ENCODE assay signal across 8 cellular contexts in the genomic region with DNA sequence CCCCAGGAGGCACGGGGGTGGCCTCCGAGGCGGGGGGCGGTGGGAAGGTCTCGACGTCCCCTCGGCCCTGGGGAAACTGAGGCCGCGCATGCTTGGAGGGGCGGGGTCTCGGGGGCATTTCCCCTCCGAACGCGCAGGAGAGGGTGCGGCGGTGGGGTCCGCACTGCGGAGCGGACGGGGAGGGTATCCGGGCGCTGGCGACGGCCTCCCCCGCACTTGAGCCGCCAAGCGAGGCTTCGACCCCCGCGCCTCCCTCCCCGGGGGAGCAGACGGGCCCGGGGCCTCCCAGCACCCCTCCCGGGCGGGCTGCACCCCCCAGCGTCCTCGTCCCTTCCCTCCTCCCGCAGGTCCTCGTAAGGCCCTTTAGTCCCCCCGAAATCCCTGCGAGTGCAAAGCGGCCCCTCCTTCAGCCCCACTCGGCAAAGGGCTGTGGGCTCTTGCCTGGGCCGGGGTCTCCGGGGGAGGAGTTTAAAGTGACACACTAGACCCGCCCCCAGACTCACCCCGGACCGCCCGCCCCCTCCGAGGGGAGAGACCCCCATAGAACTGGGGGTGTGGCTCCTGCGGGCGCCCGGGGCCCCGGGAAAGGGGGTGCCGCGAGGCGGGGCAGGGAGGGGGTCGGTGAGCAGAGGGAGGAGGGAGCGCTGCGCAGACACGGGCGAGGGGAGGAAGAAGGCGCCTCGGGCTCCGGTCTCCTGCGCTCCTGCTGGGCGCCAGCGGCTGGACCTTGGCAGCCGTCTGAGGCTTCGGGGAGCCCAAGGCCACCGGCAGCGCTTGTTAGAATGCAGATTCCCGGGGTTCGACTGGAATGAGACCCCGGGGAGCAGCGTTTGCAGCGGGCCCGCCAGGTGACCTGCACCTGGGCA. TPM values are rescaled to one million over a fixed set of nuclear protein-coding genes. Genes with fewer than 3 reads are reported as not detected.
DNase-seq lines count a peak whose midpoint lies in the region; ATAC-seq and TF ChIP-seq lines count a peak whose summit lies in the region.

No MANE protein-coding gene starts in this region.

- peak; percentile 58 for DNase-seq in activated CD4-positive, alpha-beta T cell treated with anti-CD3 and anti-CD28 coated beads, Interleukin-2, amount 10 ng/mL, durations not matched to agents 24 days and 14 days
- no peak for DNase-seq in activated CD4-positive, alpha-beta T cell treated with anti-CD3 and anti-CD28 coated beads, Interleukin-2, amount 50 U/mL, for 48 hours
- DNase-seq in mammary epithelial cell (no peak), lower lobe of right lung (no peak), tibial nerve (ENCODE audit: low spot score in 2 of 2) (no peak), mesenteric fat pad (ENCODE audit: low spot score) (no peak), erythroblast (lab: John Stamatoyannopoulos, UW) (no peak), 8988T (no peak)

- H3K9me3 ChIP-seq in mammary epithelial cell (replicated peaks; ENCODE audit: insufficient read depth, low read length) (no peaks in the 10 kb centered on the region), lower lobe of right lung (no peaks in the 10 kb centered on the region), tibial nerve (peaks cover 0 to 10% (median 0%) of the 10 kb centered on the region in 4 donors)

- peak overlapping the region; percentile 54 for H3K4me2 ChIP-seq in mammary epithelial cell (ENCODE audit: insufficient read depth, low read depth, low read length)

- intact Hi-C loops in activated CD4-positive, alpha-beta T cell treated with anti-CD3 and anti-CD28 coated beads, Interleukin-2, amount 10 ng/mL, durations not matched to agents 24 days and 14 days (cut with micrococcal nuclease), result loop anchor here (1.0 kb wide), 1 partner anchor 25 kb away; the partner anchor contains the start of gene UBE2I
- intact Hi-C loops in mammary epithelial cell (cut with micrococcal nuclease), result no loop called here
- intact Hi-C loops in lower lobe of right lung (cut with DNase I), result no loop called here

- no peaks in the 10 kb centered on the region for H3K9me3 Mint-ChIP-seq in activated CD4-positive, alpha-beta T cell treated with anti-CD3 and anti-CD28 coated beads, Interleukin-2, amount 10 ng/mL, durations not matched to agents 24 days and 14 days

- no peaks in the 10 kb centered on the region for H3K36me3 ChIP-seq in mammary epithelial cell (ENCODE audit: insufficient read depth, low read length)
- H3K36me3 ChIP-seq in lower lobe of right lung, result no peaks in the 10 kb centered on the region
- H3K36me3 ChIP-seq in tibial nerve, result peaks cover 0 to 4% (median 0%) of the 10 kb centered on the region in 3 donors

- in situ Hi-C loops in mammary epithelial cell (cut with MboI; ENCODE audit: low sequenced_read_pairs in 2 of 2), result no loop called here

- no peak overlapping the region for H3K4me3 Mint-ChIP-seq in activated CD4-positive, alpha-beta T cell treated with anti-CD3 and anti-CD28 coated beads, Interleukin-2, amount 10 ng/mL, durations not matched to agents 24 days and 14 days

- peak overlapping the region in 1 of 3 experiments; percentile 18 for H3K4me3 ChIP-seq in mammary epithelial cell (replicated peaks in 1 of 3; ENCODE audit: insufficient read depth in 1 of 3, low read depth in 2 of 3, low read length in 3 of 3)
- peak overlapping the region; percentile 54 for H3K4me3 ChIP-seq in lower lobe of right lung
- H3K4me3 ChIP-seq in tibial nerve, result peak overlapping the region in 3 of 4 donors; percentile 21 to 42 (median 41)

- TF ChIP-seq EP300 in tibial nerve (IDR thresholded peaks at IDR 0.05), result no peak

- CTCF ChIA-PET in mammary epithelial cell (lab: Charles Lee; ENCODE audit: low non-redundant PET), result no interaction called here

- 2% methylated on average over 8 of the region's 78 CpGs for WGBS in mammary epithelial cell (ENCODE audit: low coverage, missing lambda C conversion rate)
- 1 to 3% methylated on average over 33 to 38 of the region's 78 CpGs for WGBS in tibial nerve, 2 donors

- H3K4me1 ChIP-seq in mammary epithelial cell (ENCODE audit: insufficient read depth, low read length) (peaks cover 19% of the 10 kb centered on the region), lower lobe of right lung (peaks cover 34% of the 10 kb centered on the region), tibial nerve (peaks cover 0 to 36% (median 22%) of the 10 kb centered on the region in 4 donors)

- H3K27ac Mint-ChIP-seq in activated CD4-positive, alpha-beta T cell treated with anti-CD3 and anti-CD28 coated beads, Interleukin-2, amount 10 ng/mL, durations not matched to agents 24 days and 14 days, result no peak overlapping the region

- no peaks in the 10 kb centered on the region for H3K36me3 Mint-ChIP-seq in activated CD4-positive, alpha-beta T cell treated with anti-CD3 and anti-CD28 coated beads, Interleukin-2, amount 10 ng/mL, durations not matched to agents 24 days and 14 days (ENCODE audit: low read depth)

- TF ChIP-seq POLR2A in tibial nerve (IDR thresholded peaks at IDR 0.05), result no peak
- TF ChIP-seq POLR2A in erythroblast (IDR thresholded peaks at IDR 0.05; ENCODE audit: low read length), result no peak

- H3K4me1 Mint-ChIP-seq in activated CD4-positive, alpha-beta T cell treated with anti-CD3 and anti-CD28 coated beads, Interleukin-2, amount 10 ng/mL, durations not matched to agents 24 days and 14 days, result peaks cover 10% of the 10 kb centered on the region

- no peaks in the 10 kb centered on the region for H3K79me2 ChIP-seq in mammary epithelial cell (ENCODE audit: insufficient read depth, low read length)

- TF ChIP-seq CTCF in mammary epithelial cell (conservative IDR thresholded peaks at IDR 0.05 in 1 of 2, IDR thresholded peaks at IDR 0.05 in 1 of 2; ENCODE audit: extremely low read depth in 1 of 2, insufficient read depth in 1 of 2, low read depth in 1 of 2, low read length in 2 of 2) (no peak), lower lobe of right lung (IDR thresholded peaks at IDR 0.05) (no peak), tibial nerve (IDR thresholded peaks at IDR 0.05) (no peak)

- no peak for ATAC-seq in lower lobe of right lung

- dilution Hi-C loops in mammary epithelial cell (cut with HindIII; ENCODE audit: low sequenced_read_pairs), result no loop called here

- H3K27ac ChIP-seq in mammary epithelial cell (ENCODE audit: insufficient read depth, low read depth, low read length), result no peak overlapping the region
- no peak overlapping the region for H3K27ac ChIP-seq in lower lobe of right lung
- H3K27ac ChIP-seq in tibial nerve, result peak overlapping the region in 1 of 4 donors; percentile 40

- BruUV-seq in mammary epithelial cell (replicated peaks; lab: Mats Ljungman, UMichigan), result no TSS peak

- H3K27me3 ChIP-seq in mammary epithelial cell (ENCODE audit: insufficient read depth, low read length) (peaks cover 28% of the 10 kb centered on the region), lower lobe of right lung (ENCODE audit: low read depth) (peaks cover 42% of the 10 kb centered on the region), tibial nerve (peaks cover 3 to 89% of the 10 kb centered on the region in 2 donors)

- H4K20me1 ChIP-seq in mammary epithelial cell (ENCODE audit: insufficient read depth, low read length), result no peaks in the 10 kb centered on the region

- H2AFZ ChIP-seq in mammary epithelial cell (ENCODE audit: low read depth, low read length), result peak overlapping the region; percentile 48

- peaks cover 28% of the 10 kb centered on the region for H3K27me3 Mint-ChIP-seq in activated CD4-positive, alpha-beta T cell treated with anti-CD3 and anti-CD28 coated beads, Interleukin-2, amount 10 ng/mL, durations not matched to agents 24 days and 14 days

- no peak overlapping the region for H3K9ac ChIP-seq in mammary epithelial cell (ENCODE audit: insufficient read depth, low read length)

RNA-seq across cellular contexts. Expression of gene BAIAP3, which starts 0.6 kb away (rescaled TPM):
- 0.30 TPM in 1 of 2 replicates, not detected in the other for total RNA-seq in activated CD4-positive, alpha-beta T cell treated with anti-CD3 and anti-CD28 coated beads, Interleukin-2, amount 10 ng/mL, durations not matched to agents 24 days and 14 days
- total RNA-seq in mammary epithelial cell (1 to 10 TPM; 1.0 to 1.3 TPM), lower lobe of right lung (8.4 TPM), tibial nerve (1 to 10 TPM in 3 of 4 donors, under 1 TPM in 1; 0.66 to 2.7 (median 2.3) TPM), mesenteric fat pad (1.3 TPM)
- 0.11 TPM for polyA plus RNA-seq in mammary epithelial cell
- 0.78 TPM for polyA minus RNA-seq in mammary epithelial cell

RNA-seq across cellular contexts. Expression of gene TSR3, which starts 17.6 kb away (rescaled TPM):
- total RNA-seq in activated CD4-positive, alpha-beta T cell treated with anti-CD3 and anti-CD28 coated beads, Interleukin-2, amount 10 ng/mL, durations not matched to agents 24 days and 14 days, result 81.5 and 88.2 TPM in 2 replicates
- 10 to 100 TPM; 43.8 to 62.1 TPM for total RNA-seq in mammary epithelial cell
- polyA plus RNA-seq in mammary epithelial cell, result 54.6 TPM
- polyA minus RNA-seq in mammary epithelial cell, result 28.6 TPM
- total RNA-seq in lower lobe of right lung, result 39.5 TPM
- 100 to 1,000 TPM in 3 of 4 donors, 10 to 100 TPM in 1; 72.2 to 122 (median 108) TPM for total RNA-seq in tibial nerve
- total RNA-seq in mesenteric fat pad, result 58.2 TPM

RNA-seq across cellular contexts. Expression of gene GNPTG, which starts 17.6 kb away (rescaled TPM):
- total RNA-seq in activated CD4-positive, alpha-beta T cell treated with anti-CD3 and anti-CD28 coated beads, Interleukin-2, amount 10 ng/mL, durations not matched to agents 24 days and 14 days, result 23.3 and 23.9 TPM in 2 replicates
- total RNA-seq in mammary epithelial cell, result 10 to 100 TPM; 33.3 to 34.8 TPM
- polyA plus RNA-seq in mammary epithelial cell, result 37.2 TPM
- polyA minus RNA-seq in mammary epithelial cell, result 16.2 TPM
- 89.5 TPM for total RNA-seq in lower lobe of right lung
- 100 to 1,000 TPM in 1 of 4 donors, 10 to 100 TPM in 3; 51.1 to 117 (median 71.6) TPM for total RNA-seq in tibial nerve
- 72.1 TPM for total RNA-seq in mesenteric fat pad

RNA-seq across cellular contexts. Expression of gene UBE2I, which starts 24.7 kb away (rescaled TPM):
- 269 and 278 TPM in 2 replicates for total RNA-seq in activated CD4-positive, alpha-beta T cell treated with anti-CD3 and anti-CD28 coated beads, Interleukin-2, amount 10 ng/mL, durations not matched to agents 24 days and 14 days
- 100 to 1,000 TPM in 1 of 2 donors, 10 to 100 TPM in 1; 42.7 to 157 TPM for total RNA-seq in mammary epithelial cell
- polyA plus RNA-seq in mammary epithelial cell, result 91.3 TPM
- polyA minus RNA-seq in mammary epithelial cell, result 104 TPM
- total RNA-seq in lower lobe of right lung, result 93.4 TPM
- 100 to 1,000 TPM in 3 of 4 donors, 10 to 100 TPM in 1; 87.3 to 161 (median 111) TPM for total RNA-seq in tibial nerve
- total RNA-seq in mesenteric fat pad, result 91.9 TPM
